15 cellular contexts compared by ENCODE assay signal in the genomic region with DNA sequence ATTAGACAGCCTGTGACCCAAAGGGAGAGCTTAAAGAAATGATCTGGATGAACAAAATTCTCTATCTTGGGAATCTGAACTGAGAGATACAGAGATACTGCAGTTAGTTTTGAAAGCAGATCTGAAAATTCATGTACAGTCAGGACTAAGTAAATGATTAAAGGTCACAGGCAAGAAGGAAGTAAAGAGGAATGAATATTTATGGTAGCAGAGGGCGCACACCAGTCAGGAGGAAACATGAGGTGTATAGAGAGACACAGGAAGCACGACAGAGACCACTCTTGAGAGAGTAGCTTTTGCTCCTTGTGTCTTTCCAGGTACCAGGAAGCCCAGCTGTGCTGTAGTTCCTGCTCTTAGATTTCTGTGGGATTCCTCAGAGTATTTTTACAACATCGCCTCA. TPM values are rescaled to one million over a fixed set of nuclear protein-coding genes. Genes with fewer than 3 reads are reported as not detected.
DNase-seq lines count a peak whose midpoint lies in the region; ATAC-seq and TF ChIP-seq lines count a peak whose summit lies in the region.
"Had no signal": no experiment of that assay in that cellular context is flagged by ENCODE, and none has a peak within 500 bp of the region (broad histone marks: within the 10 kb centered on the region; RNA-seq: fewer than 3 reads in every experiment).

No MANE protein-coding gene starts in this region.

- peak overlapping the region; percentile 55 for H3K27ac Mint-ChIP-seq in endothelial cell (ENCODE audit: unreplicated experiment)
- H3K27ac Mint-ChIP-seq: activated T-helper 1 cell treated with anti-CD3 and anti-CD28 coated beads, Interleukin-12 subunit alpha, Interleukin-12 subunit beta, Interleukin-2, Interleukin-4 antibody, amounts not matched to agents 30 ng/mL and 10 ng/mL and 1 ng/mL, durations not matched to agents 14 hours and 24 hours and 36 hours; brain had no signal

- 78 to 86% methylated on average over 3 of the region's 3 CpGs for WGBS in testis, 2 donors

- H3K9me3 Mint-ChIP-seq in endothelial cell (ENCODE audit: unreplicated experiment): no peaks in the 10 kb centered on the region
- H3K9me3 Mint-ChIP-seq: activated T-helper 1 cell treated with anti-CD3 and anti-CD28 coated beads, Interleukin-12 subunit alpha, Interleukin-12 subunit beta, Interleukin-2, Interleukin-4 antibody, amounts not matched to agents 30 ng/mL and 10 ng/mL and 1 ng/mL, durations not matched to agents 14 hours and 24 hours and 36 hours had no signal

- H3K9me3 ChIP-seq in effector memory CD4-positive, alpha-beta T cell (ENCODE audit: control insufficient read depth, low read length): no peaks in the 10 kb centered on the region
- no peaks in the 10 kb centered on the region for H3K9me3 ChIP-seq in testis
- H3K9me3 ChIP-seq: heart right ventricle, MG63 had no signal

- ATAC-seq in GM18498 (IDR thresholded peaks at IDR 0.05; ENCODE audit: unreplicated experiment) (peak; percentile 77), GM21390 (IDR thresholded peaks at IDR 0.05; ENCODE audit: unreplicated experiment) (peak; percentile 60), HG03175 (IDR thresholded peaks at IDR 0.05; ENCODE audit: unreplicated experiment) (peak; percentile 82), GM21526 (IDR thresholded peaks at IDR 0.05; ENCODE audit: low FRiP score, unreplicated experiment) (no peak)
- ATAC-seq: heart right ventricle had no signal

- H3K27ac ChIP-seq in effector memory CD4-positive, alpha-beta T cell (ENCODE audit: insufficient read depth, low read length, poor library complexity, severe bottlenecking): no peak overlapping the region
- peak overlapping the region in 1 of 2 donors; percentile 21 for H3K27ac ChIP-seq in testis
- H3K27ac ChIP-seq: heart right ventricle, parathyroid adenoma had no signal

- DNase-seq in endothelial cell (ENCODE audit: low spot score) (no peak), NCI-H187 (lab: John Stamatoyannopoulos, UW) (no peak), testis (no peak)
- no peak for DNase-seq in effector memory CD4-positive, alpha-beta T cell
- DNase-seq: heart right ventricle; MG63; stimulated activated CD4-positive, alpha-beta T cell treated with anti-CD3 and anti-CD28 coated beads, Interleukin-4, amount 100 ng/mL, for 1 hour had no signal

- no peak for TF ChIP-seq POLR2A in testis (IDR thresholded peaks at IDR 0.05)

- peaks cover 29% of the 10 kb centered on the region for H3K4me1 Mint-ChIP-seq in endothelial cell (ENCODE audit: unreplicated experiment)
- H3K4me1 Mint-ChIP-seq: brain had no signal

- H3K4me3 Mint-ChIP-seq in endothelial cell (ENCODE audit: unreplicated experiment): no peak overlapping the region
- H3K4me3 Mint-ChIP-seq: activated T-helper 1 cell treated with anti-CD3 and anti-CD28 coated beads, Interleukin-12 subunit alpha, Interleukin-12 subunit beta, Interleukin-2, Interleukin-4 antibody, amounts not matched to agents 30 ng/mL and 10 ng/mL and 1 ng/mL, durations not matched to agents 14 hours and 24 hours and 36 hours; brain had no signal

- no peaks in the 10 kb centered on the region for H3K36me3 Mint-ChIP-seq in endothelial cell (ENCODE audit: low read depth, unreplicated experiment)
- H3K36me3 Mint-ChIP-seq: brain had no signal

- H3K4me3 ChIP-seq in effector memory CD4-positive, alpha-beta T cell (ENCODE audit: insufficient read depth, low read depth, low read length, poor library complexity, severe bottlenecking): no peak overlapping the region
- H3K4me3 ChIP-seq in testis: no peak overlapping the region
- H3K4me3 ChIP-seq: heart right ventricle, lung, MG63 had no signal

- TF ChIP-seq CTCF in endothelial cell (IDR thresholded peaks at IDR 0.05; ENCODE audit: unreplicated experiment): no peak
- no peak for TF ChIP-seq CTCF in testis (IDR thresholded peaks at IDR 0.05)

- peaks cover 1% of the 10 kb centered on the region for H3K27me3 Mint-ChIP-seq in endothelial cell (ENCODE audit: unreplicated experiment)

- no peaks in the 10 kb centered on the region for H3K4me1 ChIP-seq in effector memory CD4-positive, alpha-beta T cell (ENCODE audit: control insufficient read depth, insufficient read depth, low read length, poor library complexity, severe bottlenecking)
- peaks cover 7% of the 10 kb centered on the region for H3K4me1 ChIP-seq in testis
- H3K4me1 ChIP-seq: parathyroid adenoma had no signal

- no peaks in the 10 kb centered on the region for H3K27me3 ChIP-seq in effector memory CD4-positive, alpha-beta T cell (replicated peaks; ENCODE audit: control insufficient read depth, insufficient read depth, low read length, poor library complexity, severe bottlenecking)
- no peaks in the 10 kb centered on the region for H3K27me3 ChIP-seq in testis
- H3K27me3 ChIP-seq: heart right ventricle had no signal

- intact Hi-C loops in testis (cut with DNase I; ENCODE audit: low total_unique reads): no loop called here

- H3K36me3 ChIP-seq in effector memory CD4-positive, alpha-beta T cell (ENCODE audit: control insufficient read depth, insufficient read depth, low read length): no peaks in the 10 kb centered on the region
- no peaks in the 10 kb centered on the region for H3K36me3 ChIP-seq in testis (ENCODE audit: low read depth, missing control alignments)
- H3K36me3 ChIP-seq: heart right ventricle, MG63 had no signal

RNA-seq across cellular contexts. Expression of a gene that starts 57.6 kb away (rescaled TPM):
- total RNA-seq in endothelial cell (ENCODE audit: unreplicated experiment) (2.1 TPM), testis (10 to 100 TPM; 15.9 to 25.2 TPM)
- polyA plus RNA-seq in testis (ENCODE audit: insufficient read depth, low read depth, low replicate concordance): 15.5 TPM
